Comparison of ENCODE assay signal across 1 cellular context in genomic region chr6:105769987-105770386, GRCh38.
TF ChIP-seq lines count a peak whose summit lies in the region.

No MANE protein-coding gene starts in this region.

TF ChIP-seq in SK-N-SH, 30 proteins besides CTCF, POLR2A, EP300 and RAD21 (continued from another document):
- TF ChIP-seq IRF3 (IDR thresholded peaks at IDR 0.05; ENCODE audit: low read depth, low read length) (no peak), FOXM1 (IDR thresholded peaks at IDR 0.05; ENCODE audit: low read depth) (no peak), RFX5 (IDR thresholded peaks at IDR 0.05; ENCODE audit: low read length) (no peak), REST (IDR thresholded peaks at IDR 0.05; ENCODE audit: low read depth, low read length) (no peak), TAF1 (IDR thresholded peaks at IDR 0.05; ENCODE audit: borderline replicate concordance, low read depth, low read length) (no peak), USF2 (IDR thresholded peaks at IDR 0.05; ENCODE audit: borderline replicate concordance, low read depth, low read length) (no peak), SIN3A (IDR thresholded peaks at IDR 0.05; ENCODE audit: borderline replicate concordance, low read depth, low read length) (no peak), TEAD4 (IDR thresholded peaks at IDR 0.05; ENCODE audit: borderline replicate concordance, insufficient read depth) (no peak), NFIC (IDR thresholded peaks at IDR 0.05; ENCODE audit: borderline replicate concordance) (no peak; the same call in 1 of the 2 replicates), PBX3 (IDR thresholded peaks at IDR 0.05) (peak; percentile 44), TCF12 (IDR thresholded peaks at IDR 0.05) (peak; percentile 47), USF1 (IDR thresholded peaks at IDR 0.05; ENCODE audit: borderline replicate concordance, low read depth) (0 out of 2 replicates have a peak, but pooled peaks have one; percentile 46), ELF1 (IDR thresholded peaks at IDR 0.05) (no peak), RCOR1 (IDR thresholded peaks at IDR 0.05; ENCODE audit: low read length) (no peak), FOSL2 (IDR thresholded peaks at IDR 0.05; ENCODE audit: borderline replicate concordance, low read depth) (peak; percentile 68; the same call in 1 of the 2 replicates), POLR2AphosphoS5 (IDR thresholded peaks at IDR 0.05; ENCODE audit: low read depth, low read length) (no peak), RXRA (IDR thresholded peaks at IDR 0.05; ENCODE audit: borderline replicate concordance, low read depth) (no peak), MAX (IDR thresholded peaks at IDR 0.05; ENCODE audit: low read depth) (no peak)
